In the genomic region with DNA sequence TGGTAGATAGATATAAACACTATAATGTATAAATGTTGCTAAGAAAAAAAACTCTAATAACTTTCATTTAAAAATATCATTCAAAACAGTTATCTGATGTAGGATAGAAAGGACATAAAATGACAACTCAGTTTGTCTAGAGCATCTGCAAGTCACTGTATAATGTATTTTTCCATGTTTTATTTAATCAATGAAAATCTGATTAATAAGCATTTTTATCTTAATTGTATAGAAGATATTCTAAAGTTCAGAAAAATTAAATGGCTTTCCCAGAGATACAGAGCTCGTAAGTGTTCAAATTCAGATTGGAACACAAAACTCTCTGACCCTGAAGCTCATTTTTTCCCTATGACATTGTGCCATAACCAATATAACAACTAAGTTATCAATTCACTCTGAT, we compare ENCODE assay signal across 23 cellular contexts.
"Had no signal": no experiment of that assay in that cellular context is flagged by ENCODE, and none has a peak within 500 bp of the region (broad histone marks: within the 10 kb centered on the region; RNA-seq: fewer than 3 reads in every experiment).

No MANE protein-coding gene starts in this region.

- H3K9me3 ChIP-seq: esophagus squamous epithelium, gastrocnemius medialis, heart right ventricle, left lung, lower lobe of right lung had no signal

- ATAC-seq: gastrocnemius medialis, heart right ventricle, left cardiac atrium, left lung, left ventricle myocardium superior, lower lobe of right lung had no signal

- DNase-seq: dermis blood vessel endothelial cell; dorsolateral prefrontal cortex; effector CD4-positive, alpha-beta T cell; effector memory CD4-positive, alpha-beta T cell; esophagus squamous epithelium; foreskin fibroblast; foreskin melanocyte; gastrocnemius medialis; glutamatergic neuron; head of caudate nucleus; heart right ventricle; hippocampal formation; left cardiac atrium; left lung; left ventricle myocardium superior; lower lobe of right lung; mesendoderm; midbrain had no signal

- H3K27me3 ChIP-seq: dorsolateral prefrontal cortex, esophagus squamous epithelium, gastrocnemius medialis, heart right ventricle, left lung had no signal

- H3K36me3 ChIP-seq: esophagus squamous epithelium, gastrocnemius medialis, heart right ventricle, left lung, lower lobe of right lung had no signal

- H3K4me1 ChIP-seq: esophagus squamous epithelium, gastrocnemius medialis, heart right ventricle, left lung, lower lobe of right lung had no signal

- H3K27ac ChIP-seq: coronary artery, dorsolateral prefrontal cortex, esophagus squamous epithelium, gastrocnemius medialis, heart right ventricle, left lung, lower lobe of right lung had no signal

- H3K4me3 ChIP-seq: coronary artery, dorsolateral prefrontal cortex, esophagus squamous epithelium, gastrocnemius medialis, heart right ventricle, left lung, lower lobe of right lung had no signal

- FAIRE-seq: colon, endothelial cell of umbilical vein, islet of Langerhans, keratinocyte had no signal
